ENCODE assay signal across 15 cellular contexts in the genomic region with DNA sequence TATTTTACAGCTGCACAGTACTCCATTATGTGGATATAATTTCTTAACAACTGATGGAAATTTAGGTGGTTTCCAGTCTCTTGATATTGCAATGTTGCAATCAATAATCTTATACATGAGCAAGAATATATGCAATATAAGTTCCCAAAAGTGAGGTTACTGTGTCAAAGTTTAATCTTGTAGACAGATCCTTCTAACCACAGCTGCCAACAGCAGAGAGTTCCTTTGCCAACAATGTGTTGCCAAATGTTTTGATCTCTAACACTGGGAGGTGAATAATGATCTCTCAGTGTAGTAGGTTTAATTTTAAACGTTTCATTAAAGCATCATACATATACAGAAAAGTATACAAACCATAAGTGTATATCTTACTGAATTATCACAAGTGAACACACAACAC.
"Had no signal": no experiment of that assay in that cellular context is flagged by ENCODE, and none has a peak within 500 bp of the region (broad histone marks: within the 10 kb centered on the region; RNA-seq: fewer than 3 reads in every experiment).

No MANE protein-coding gene starts in this region.

- H3K9me3 Mint-ChIP-seq: activated CD4-positive, alpha-beta T cell treated with anti-CD3 and anti-CD28 coated beads, Interleukin-2, amount 10 ng/mL, durations not matched to agents 24 days and 14 days; activated T-helper 1 cell treated with anti-CD3 and anti-CD28 coated beads, Interleukin-12 subunit alpha, Interleukin-12 subunit beta, Interleukin-2, Interleukin-4 antibody, amounts not matched to agents 30 ng/mL and 10 ng/mL and 1 ng/mL, durations not matched to agents 14 hours and 24 hours and 36 hours; neural crest cell; T-helper 2 cell treated with Interferon-gamma antibody and Interleukin-4, amounts not matched to agents 5 μg/mL and 100 μg/mL, for 36 hours had no signal

- ATAC-seq: esophagus mucosa; right cardiac atrium; stimulated activated naive CD8-positive, alpha-beta T cell treated with anti-CD3 and anti-CD28 coated beads, Interleukin-15, Interleukin-2, amounts not matched to agents 100 U/mL and 50 U/mL, for 24 hours had no signal

- H3K27ac Mint-ChIP-seq: activated CD4-positive, alpha-beta T cell treated with anti-CD3 and anti-CD28 coated beads, Interleukin-2, amount 10 ng/mL, durations not matched to agents 24 days and 14 days; activated T-helper 1 cell treated with anti-CD3 and anti-CD28 coated beads, Interleukin-12 subunit alpha, Interleukin-12 subunit beta, Interleukin-2, Interleukin-4 antibody, amounts not matched to agents 30 ng/mL and 10 ng/mL and 1 ng/mL, durations not matched to agents 14 hours and 24 hours and 36 hours; T-helper 2 cell treated with Interferon-gamma antibody and Interleukin-4, amounts not matched to agents 5 μg/mL and 100 μg/mL, for 36 hours had no signal

- H3K4me3 ChIP-seq: prostate gland, smooth muscle cell had no signal

- H3K4me3 Mint-ChIP-seq: activated CD4-positive, alpha-beta T cell treated with anti-CD3 and anti-CD28 coated beads, Interleukin-2, amount 10 ng/mL, durations not matched to agents 24 days and 14 days; activated T-helper 1 cell treated with anti-CD3 and anti-CD28 coated beads, Interleukin-12 subunit alpha, Interleukin-12 subunit beta, Interleukin-2, Interleukin-4 antibody, amounts not matched to agents 30 ng/mL and 10 ng/mL and 1 ng/mL, durations not matched to agents 14 hours and 24 hours and 36 hours; neural crest cell; T-helper 2 cell treated with Interferon-gamma antibody and Interleukin-4, amounts not matched to agents 5 μg/mL and 100 μg/mL, for 36 hours had no signal

- DNase-seq: activated CD4-positive, alpha-beta T cell treated with anti-CD3 and anti-CD28 coated beads, Interleukin-2, amount 10 ng/mL, durations not matched to agents 24 days and 14 days; activated CD4-positive, CD25-positive, alpha-beta regulatory T cell; activated CD8-positive, alpha-beta memory T cell treated with anti-CD3 and anti-CD28 coated beads, Interleukin-2, amount 50 U/mL, for 48 hours; activated naive CD4-positive, alpha-beta T cell; foreskin melanocyte; right cardiac atrium; stimulated activated CD4-positive, alpha-beta T cell treated with anti-CD3 and anti-CD28 coated beads, Interleukin-4, amount 100 ng/mL, for 4 hours; stimulated activated CD8-positive, alpha-beta memory T cell treated with anti-CD3 and anti-CD28 coated beads, Interleukin-4, amount 100 ng/mL, for 48 hours; stimulated activated naive CD8-positive, alpha-beta T cell treated with anti-CD3 and anti-CD28 coated beads, Interleukin-15, Interleukin-2, amounts not matched to agents 100 U/mL and 50 U/mL, for 24 hours had no signal

- H3K27me3 Mint-ChIP-seq: activated CD4-positive, alpha-beta T cell treated with anti-CD3 and anti-CD28 coated beads, Interleukin-2, amount 10 ng/mL, durations not matched to agents 24 days and 14 days had no signal
